Comparison of ENCODE assay signal across 19 cellular contexts in genomic region chr4:42331040-42331439, GRCh38.
"Had no signal": no experiment of that assay in that cellular context is flagged by ENCODE, and none has a peak within 500 bp of the region (broad histone marks: within the 10 kb centered on the region; RNA-seq: fewer than 3 reads in every experiment).

No MANE protein-coding gene starts in this region.

- H3K4me3 ChIP-seq: MG63, SJSA1, SK-N-MC had no signal

- H3K9me3 ChIP-seq: MG63, SJSA1 had no signal

- H3K36me3 ChIP-seq: MG63, SJSA1 had no signal

- H3K4me1 ChIP-seq: SJSA1 had no signal

- DNase-seq: KBM-7, MG63, NCI-H1092 treated with DMSO at 0.1 percent for 48 hours, NCI-H1436, NCI-H187, NCI-H2029, NCI-H2081 treated with DMSO at 0.1 percent for 48 hours, NCI-H2171, NCI-H226, NCI-H446, NCI-H510A, NCI-H524 treated with DMSO at 0.1 percent for 48 hours, NCI-H69, NCI-H774, Right ventricle myocardium superior, RPMI8226, SIG-M5 had no signal

- H3K27me3 ChIP-seq: MG63, SJSA1 had no signal

- H3K27ac ChIP-seq: SJSA1, SK-N-MC had no signal
